Comparison of ENCODE assay signal across 22 cellular contexts in the genomic region with DNA sequence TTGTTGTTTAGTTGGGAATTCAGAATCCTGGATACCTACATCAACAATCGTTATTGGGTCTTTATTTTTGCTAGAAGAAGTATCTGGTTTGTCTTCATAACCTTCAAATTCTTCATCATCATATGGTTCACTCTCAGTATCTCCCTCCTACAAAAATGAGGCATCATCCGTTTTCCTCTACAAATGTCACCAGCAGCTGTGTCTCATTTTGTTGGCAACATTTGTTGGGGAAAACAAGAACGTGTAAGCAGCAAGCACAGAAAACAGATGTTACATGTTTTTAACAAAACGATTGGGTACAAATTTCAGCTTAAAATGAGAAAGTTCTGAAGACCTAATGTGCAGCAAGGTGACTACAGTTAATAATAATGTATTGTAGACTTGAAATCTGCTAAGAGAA.
"Had no signal": no experiment of that assay in that cellular context is flagged by ENCODE, and none has a peak within 500 bp of the region (broad histone marks: within the 10 kb centered on the region; RNA-seq: fewer than 3 reads in every experiment).

No MANE protein-coding gene starts in this region.

- H3K9ac ChIP-seq: KMS-11, SK-N-SH had no signal

- H3K9me3 ChIP-seq: SK-N-SH had no signal

- H3K9me3 Mint-ChIP-seq: IgD-negative memory B cell had no signal

- H3K4me3 Mint-ChIP-seq: IgD-negative memory B cell had no signal

- ATAC-seq: K562, Panc1, PC-3 had no signal

- H3K4me2 ChIP-seq: KMS-11, SK-N-SH had no signal

- H3K27ac ChIP-seq: HL-60, KMS-11, RWPE1 had no signal

- H3K4me3 ChIP-seq: K562 had no signal

- H3K27me3 Mint-ChIP-seq: IgD-negative memory B cell had no signal

- H3K36me3 Mint-ChIP-seq: IgD-negative memory B cell had no signal

- DNase-seq: Kasumi-1; MM.1S; NCI-H1092 treated with DMSO at 0.1 percent for 48 hours; NCI-H1436; NCI-H1930; NCI-H2081; NCI-H2107; NCI-H2227 treated with DMSO at 0.1 percent for 48 hours; NCI-H524; NCI-H526 treated with DMSO at 0.1 percent for 48 hours; NCI-H774; NK-92 treated with Interleukin-12 subunit alpha and Interleukin-12 subunit beta, amount 100 ng/mL, for 24 hours; PC-3; SHP77; SK-N-SH; SW 1271 had no signal
